8 cellular contexts compared by ENCODE assay signal in genomic region chr4:17781072-17781830, GRCh38. TPM values are rescaled to one million over a fixed set of nuclear protein-coding genes. Genes with fewer than 3 reads are reported as not detected.
A peak's percentile ranks its signal among the peaks of the same experiment; 100 is the strongest.
DNase-seq lines count a peak whose midpoint lies in the region; ATAC-seq, FAIRE-seq and TF ChIP-seq lines count a peak whose summit lies in the region.

Gene FAM184B, minus strand, starts transcription at chr4:17781621. Its CDS starts 322 bp downstream, at chr4:17781299.

- H3K27me3 ChIP-seq in H7 (ENCODE audit: control insufficient read depth, insufficient read depth, low read length), result peaks cover 36% of the 10 kb centered on the region

- 4% methylated on average over 4 of the region's 75 CpGs for WGBS in A549 (ENCODE audit: missing lambda C conversion rate)
- 1 to 2% methylated on average over 63 to 71 of the region's 75 CpGs for WGBS in lower leg skin, 2 donors

- DNase-seq in A549 (ENCODE audit: low read depth in 1 of 2, low spot score in 1 of 2), result no peak
- peak; percentile 71 for DNase-seq in H7
- peak; percentile 15 for DNase-seq in cerebellum (ENCODE audit: low spot score)
- no peak for DNase-seq in lower leg skin (ENCODE audit: low spot score in 2 of 2)
- DNase-seq in type B pancreatic cell (ENCODE audit: extremely low spot score, unreplicated experiment), result peak; percentile 70
- DNase-seq in ureter (ENCODE audit: low spot score), result no peak
- DNase-seq in NCI-H1436 treated with DMSO at 0.1 percent for 48 hours (lab: John Stamatoyannopoulos, UW), result no peak

- no peak for FAIRE-seq in A549 (lab: Jason Lieb, UNC)

- no peaks in the 10 kb centered on the region for H3K36me3 Mint-ChIP-seq in type B pancreatic cell

- H3K27me3 Mint-ChIP-seq in type B pancreatic cell, result peaks cover 57% of the 10 kb centered on the region

- peak; percentile 65 to 71; a peak in 4 of 6 replicates for ATAC-seq in A549
- no peak for ATAC-seq in GM21390 (IDR thresholded peaks at IDR 0.05; ENCODE audit: unreplicated experiment)

- no peak for TF ChIP-seq CTCF in A549 (IDR thresholded peaks at IDR 0.05)
- TF ChIP-seq CTCF in lower leg skin (IDR thresholded peaks at IDR 0.05), result no peak
- no peak for TF ChIP-seq CTCF in type B pancreatic cell (conservative IDR thresholded peaks at IDR 0.05)

- CTCF ChIA-PET in A549 (lab: Yijun Ruan, JAX), result no interaction called here

- H3K9me3 Mint-ChIP-seq in type B pancreatic cell, result no peaks in the 10 kb centered on the region

- peak within 1 kb of the TSS in 1 of 2 experiments; percentile 71; a peak in 3 of 6 replicates for H3K27ac ChIP-seq in A549

- H3K9me3 ChIP-seq in A549, result no peaks in the 10 kb centered on the region

- H3K4me3 ChIP-seq in A549 (peak within 1 kb of the TSS; percentile 48), H7 (ENCODE audit: insufficient read depth, low read depth, low read length) (peak within 1 kb of the TSS; percentile 42), lower leg skin (ENCODE audit: low read depth, poor library complexity, severe bottlenecking) (peak within 1 kb of the TSS; percentile 1)

- no peak for TF ChIP-seq POLR2A in A549 (IDR thresholded peaks at IDR 0.05; ENCODE audit: low read length)
- no peak for TF ChIP-seq POLR2A in lower leg skin (IDR thresholded peaks at IDR 0.05)

- peak within 1 kb of the TSS; percentile 77 for H3K4me3 Mint-ChIP-seq in type B pancreatic cell

- POLR2A ChIA-PET in A549 (lab: Yijun Ruan, JAX), result no interaction called here

- TF ChIP-seq RAD21 in A549 (conservative IDR thresholded peaks at IDR 0.05 in 1 of 2, IDR thresholded peaks at IDR 0.05 in 1 of 2), result no peak

- H3K36me3 ChIP-seq in H7 (replicated peaks; ENCODE audit: control insufficient read depth, insufficient read depth, low read length), result no peaks in the 10 kb centered on the region

- intact Hi-C loops in lower leg skin (cut with DNase I; ENCODE audit: low total_unique reads), result no loop called here

- peaks cover 9% of the 10 kb centered on the region for H3K4me1 Mint-ChIP-seq in type B pancreatic cell (ENCODE audit: unreplicated experiment)

- peaks cover 6% of the 10 kb centered on the region; the same call in 1 of the 3 replicates for H3K4me1 ChIP-seq in A549

- no peak for TF ChIP-seq EP300 in A549 (IDR thresholded peaks at IDR 0.05)

- peak within 1 kb of the TSS; percentile 95 for H3K4me2 ChIP-seq in A549

- H3K27ac Mint-ChIP-seq in type B pancreatic cell, result peak within 1 kb of the TSS; percentile 12

TF ChIP-seq in A549, 52 proteins besides CTCF, POLR2A, EP300 and RAD21:
- TF ChIP-seq E2F6 (IDR thresholded peaks at IDR 0.05; ENCODE audit: borderline replicate concordance, low read depth), result peak; percentile 75
- peak; percentile 62 for TF ChIP-seq MAX (IDR thresholded peaks at IDR 0.05)
- TF ChIP-seq EHF (CRISPR knock-in tag; IDR thresholded peaks at IDR 0.05), result no peak
- TF ChIP-seq JUN (IDR thresholded peaks at IDR 0.05), result no peak
- TF ChIP-seq BHLHE40 (IDR thresholded peaks at IDR 0.05; ENCODE audit: low read depth, low read length), result no peak; the same call in 1 of the 2 replicates
TF ChIP-seq in A549: peak in this region for 2.

RNA-seq across cellular contexts. Expression of gene FAM184B, which starts in this region (rescaled TPM):
- polyA plus RNA-seq in A549 (2011; rRNA removed), result 0.01 TPM in 1 of 2 replicates, not detected in the other
- under 0.01 and 0.01 TPM in 2 replicates for polyA plus RNA-seq in A549 (2012; cell fraction: cytosol; rRNA removed)
- not detected in 2 replicates for polyA plus RNA-seq in A549 (2012; cell fraction: nucleus; rRNA removed)
- polyA plus RNA-seq in A549 (2017; fragmentation: RNase III; extraction: RNeasy Plus Mini Kit Qiagen cat#74134 plus additional on column Dnase treatment), result 0.01 to 0.04 TPM in 2 of 3 replicates, not detected in the other
- polyA minus RNA-seq in A549 (2011; rRNA and poly(A)+ RNA removed), result not detected in 2 replicates
- total RNA-seq in H7 (2014; rRNA removed; shearing (Covaris generic)), result not detected in 2 replicates
- 2.3 TPM for total RNA-seq in cerebellum
- total RNA-seq in lower leg skin, result under 1 TPM in 2 of 4 donors, not detected in 2; 0.07 to 0.13 TPM
- total RNA-seq in type B pancreatic cell (ENCODE audit: low replicate concordance), result 0.12 TPM in 2 replicates
- total RNA-seq in ureter, result not detected

Comparison
In these comparisons a context has a peak if more than half of its experiments do, and no peak if none do; other contexts are left out.
1. Peak in ATAC-seq, H3K4me3 ChIP-seq and H3K4me2 ChIP-seq in A549; RNA of the gene not detected or under 1 TPM.
2. Peak in DNase-seq and H3K4me3 ChIP-seq in H7; RNA of the gene not detected or under 1 TPM.
3. Peak in DNase-seq in type B pancreatic cell; RNA of the gene not detected or under 1 TPM.